Comparison of ENCODE assay signal across 26 cellular contexts in the genomic region with DNA sequence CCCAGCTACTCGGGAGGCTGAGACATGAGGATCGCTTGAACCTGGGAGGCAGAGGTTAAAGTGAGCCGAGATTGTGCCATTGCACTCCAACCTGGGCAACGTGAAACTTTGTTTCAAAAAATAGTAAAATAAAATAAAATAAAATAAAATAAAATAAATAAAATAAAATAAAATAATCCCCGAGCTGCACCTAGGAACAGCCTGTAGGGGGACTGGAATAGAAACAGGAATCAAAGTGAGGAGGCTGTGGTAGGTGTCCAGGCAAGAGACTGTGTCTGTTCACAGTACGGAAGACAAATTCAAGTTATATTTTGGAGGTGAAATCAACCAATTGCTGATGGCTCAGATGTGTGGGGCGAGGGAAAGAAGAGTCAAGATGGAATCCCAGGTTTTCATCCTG.
DNase-seq lines count a peak whose midpoint lies in the region; ATAC-seq and TF ChIP-seq lines count a peak whose summit lies in the region.
"Had no signal": no experiment of that assay in that cellular context is flagged by ENCODE, and none has a peak within 500 bp of the region (broad histone marks: within the 10 kb centered on the region; RNA-seq: fewer than 3 reads in every experiment).

No MANE protein-coding gene starts in this region.

- TF ChIP-seq CTCF in BJ (IDR thresholded peaks at IDR 0.05; ENCODE audit: insufficient read depth, low read depth, low read length) (0 out of 2 replicates have a peak, but pooled peaks have one; percentile 2), WTC11 (IDR thresholded peaks at IDR 0.05) (no peak), foreskin keratinocyte (conservative IDR thresholded peaks at IDR 0.05) (peak; percentile 11), sigmoid colon (IDR thresholded peaks at IDR 0.05) (peak in 1 of 4 experiments; percentile 24)

- DNase-seq in BJ (ENCODE audit: low read depth) (no peak), WTC11 (ENCODE audit: low spot score) (no peak), foreskin keratinocyte (no peak), sigmoid colon (no peak), DMS53 (lab: John Stamatoyannopoulos, UW) (no peak), DMS 273 treated with DMSO at 0.1 percent for 48 hours (lab: John Stamatoyannopoulos, UW) (no peak)
- DNase-seq in stimulated activated naive CD4-positive, alpha-beta T cell (lab: John Stamatoyannopoulos, UW), result no peak
- DNase-seq: activated naive CD8-positive, alpha-beta T cell treated with anti-CD3 and anti-CD28 coated beads for 36 hours; activated T-cell treated with anti-CD3 and anti-CD28 coated beads, Interleukin-2, amount 50 U/mL, for 72 hours; dermis blood vessel endothelial cell; erythroblast; H7; head of caudate nucleus; immature natural killer cell; left ventricle myocardium inferior; NCI-H1436; occipital lobe; Peyer's patch; right lobe of liver; stimulated activated naive B cell treated with anti-CD40 and anti-IgM and Interleukin-4, amounts not matched to agents 10 μg/mL and 1 μg/mL and 100 μg/mL, for 72 hours had no signal

- no peak for TF ChIP-seq POLR2A in sigmoid colon (IDR thresholded peaks at IDR 0.05)

- H3K9me3 Mint-ChIP-seq in WTC11, result no peaks in the 10 kb centered on the region
- H3K9me3 Mint-ChIP-seq: activated naive CD8-positive, alpha-beta T cell treated with anti-CD3 and anti-CD28 coated beads for 36 hours; activated T-cell treated with anti-CD3 and anti-CD28 coated beads, Interleukin-2, amount 50 U/mL, for 72 hours; immature natural killer cell; stimulated activated naive B cell treated with anti-CD40 and anti-IgM and Interleukin-4, amounts not matched to agents 10 μg/mL and 1 μg/mL and 100 μg/mL, for 72 hours had no signal

- no peaks in the 10 kb centered on the region for H3K9me3 ChIP-seq in sigmoid colon
- H3K9me3 ChIP-seq: A549, left ventricle myocardium inferior, Peyer's patch, right lobe of liver, tibial nerve had no signal

- H3K36me3 ChIP-seq in BJ (ENCODE audit: control insufficient read depth, insufficient read depth, low read length), result no peaks in the 10 kb centered on the region
- no peaks in the 10 kb centered on the region for H3K36me3 ChIP-seq in sigmoid colon
- H3K36me3 ChIP-seq: left ventricle myocardium inferior, Peyer's patch, right lobe of liver, tibial nerve had no signal

- WGBS in sigmoid colon, 2 donors, result 81 to 88% methylated on average over 7 of the region's 7 CpGs

- intact Hi-C loops in sigmoid colon (cut with DNase I), result no loop called here

- POLR2A ChIA-PET in BJ (lab: Charles Lee) (no interaction called here), WTC11 (lab: Charles Lee) (no interaction called here)

- H3K4me1 ChIP-seq in foreskin keratinocyte, result no peaks in the 10 kb centered on the region
- H3K4me1 ChIP-seq in sigmoid colon, result peaks cover 0 to 85% (median 73%) of the 10 kb centered on the region in 4 donors
- H3K4me1 ChIP-seq: Peyer's patch, right lobe of liver had no signal

- CTCF ChIA-PET in BJ (lab: Yijun Ruan, JAX) (interaction anchor here (1.0 to 6.2 kb wide), 2 partner anchors 13 to 40 kb away, joined by 5 to 41 read pairs; no protein-coding TSS in a partner anchor), WTC11 (lab: Charles Lee) (interaction anchor here (0.6 to 5.7 kb wide), 6 partner anchors 11 to 88 kb away, joined by 3 to 37 read pairs (median 6); no protein-coding TSS in a partner anchor)

- ATAC-seq in WTC11 (no peak), foreskin keratinocyte (no peak), GM21529 (IDR thresholded peaks at IDR 0.05; ENCODE audit: unreplicated experiment) (no peak)
- ATAC-seq: A549; activated CD4-positive, CD25-positive, alpha-beta regulatory T cell treated with anti-CD3 and anti-CD28 coated beads, Interleukin-2, amount 50 U/mL, for 24 hours; activated T-cell treated with anti-CD3 and anti-CD28 coated beads, Interleukin-2, amount 50 U/mL, for 72 hours; right lobe of liver; stimulated activated naive B cell treated with anti-CD40 and anti-IgM and Interleukin-4, amounts not matched to agents 10 μg/mL and 1 μg/mL and 100 μg/mL, for 72 hours had no signal

- H3K27me3 ChIP-seq in BJ (ENCODE audit: control insufficient read depth, insufficient read depth, low read length) (peaks cover 9% of the 10 kb centered on the region), foreskin keratinocyte (peaks cover 19% of the 10 kb centered on the region), sigmoid colon (no peaks in the 10 kb centered on the region)
- H3K27me3 ChIP-seq: Peyer's patch, right lobe of liver, tibial nerve had no signal

- no peaks in the 10 kb centered on the region for H3K36me3 Mint-ChIP-seq in WTC11
- H3K36me3 Mint-ChIP-seq: activated naive CD8-positive, alpha-beta T cell treated with anti-CD3 and anti-CD28 coated beads for 36 hours; brain; immature natural killer cell; stimulated activated naive B cell treated with anti-CD40 and anti-IgM and Interleukin-4, amounts not matched to agents 10 μg/mL and 1 μg/mL and 100 μg/mL, for 72 hours had no signal

- H3K27me3 Mint-ChIP-seq in WTC11 (ENCODE audit: low read depth), result no peaks in the 10 kb centered on the region; the same call in 1 of the 2 replicates
- H3K27me3 Mint-ChIP-seq: brain had no signal

- H3K4me3 ChIP-seq in BJ (ENCODE audit: low read depth, low read length), result no peak overlapping the region
- peak overlapping the region in 1 of 4 donors; percentile 20 for H3K4me3 ChIP-seq in sigmoid colon
- H3K4me3 ChIP-seq: A549, left ventricle myocardium inferior, Peyer's patch, right lobe of liver, tibial nerve had no signal

- H3K27ac ChIP-seq in foreskin keratinocyte (no peak overlapping the region), sigmoid colon (peak overlapping the region; percentile 89 to 97 (median 92))
- H3K27ac ChIP-seq: A549, C4-2B, left ventricle myocardium inferior, right lobe of liver had no signal

- TF ChIP-seq EP300 in sigmoid colon (IDR thresholded peaks at IDR 0.05), result no peak

- no peak overlapping the region for H3K4me3 Mint-ChIP-seq in WTC11
- H3K4me3 Mint-ChIP-seq: activated naive CD8-positive, alpha-beta T cell treated with anti-CD3 and anti-CD28 coated beads for 36 hours; activated T-cell treated with anti-CD3 and anti-CD28 coated beads, Interleukin-2, amount 50 U/mL, for 72 hours; brain; immature natural killer cell; stimulated activated naive B cell treated with anti-CD40 and anti-IgM and Interleukin-4, amounts not matched to agents 10 μg/mL and 1 μg/mL and 100 μg/mL, for 72 hours had no signal

- 0 out of 2 replicates have a peak, but pooled peaks cover 6% of the 10 kb centered on the region for H3K4me1 Mint-ChIP-seq in WTC11
- H3K4me1 Mint-ChIP-seq: activated naive CD8-positive, alpha-beta T cell treated with anti-CD3 and anti-CD28 coated beads for 36 hours; immature natural killer cell; stimulated activated naive B cell treated with anti-CD40 and anti-IgM and Interleukin-4, amounts not matched to agents 10 μg/mL and 1 μg/mL and 100 μg/mL, for 72 hours had no signal

- peak overlapping the region; percentile 32 for H3K27ac Mint-ChIP-seq in WTC11
- H3K27ac Mint-ChIP-seq: activated naive CD8-positive, alpha-beta T cell treated with anti-CD3 and anti-CD28 coated beads for 36 hours; activated T-cell treated with anti-CD3 and anti-CD28 coated beads, Interleukin-2, amount 50 U/mL, for 72 hours; immature natural killer cell; stimulated activated naive B cell treated with anti-CD40 and anti-IgM and Interleukin-4, amounts not matched to agents 10 μg/mL and 1 μg/mL and 100 μg/mL, for 72 hours had no signal

TF ChIP-seq in WTC11, 78 proteins besides CTCF, POLR2A, EP300 and RAD21:
- TF ChIP-seq HMGA2 (CRISPR knock-in tag; IDR thresholded peaks at IDR 0.05), result peak; percentile 84
- TF ChIP-seq TEAD4 (CRISPR knock-in tag; IDR thresholded peaks at IDR 0.05), result no peak
TF ChIP-seq in WTC11: peak in this region for 1.
